ENCODE assay signal across 26 cellular contexts in genomic region chr2:69166465-69166811, GRCh38.
"Had no signal": no experiment of that assay in that cellular context is flagged by ENCODE, and none has a peak within 500 bp of the region (broad histone marks: within the 10 kb centered on the region; RNA-seq: fewer than 3 reads in every experiment).

No MANE protein-coding gene starts in this region.

- H3K9me3 ChIP-seq: adrenal gland, breast epithelium, colonic mucosa, esophagus squamous epithelium, gastroesophageal sphincter had no signal

- H3K4me1 ChIP-seq: colonic mucosa had no signal

- ATAC-seq: activated CD4-positive, alpha-beta T cell treated with anti-CD3 and anti-CD28 coated beads for 36 hours; activated CD8-positive, alpha-beta memory T cell treated with anti-CD3 and anti-CD28 coated beads, Interleukin-2, amount 10 ng/mL, durations not matched to agents 7 days and 5 days; activated CD8-positive, alpha-beta T cell treated with anti-CD3 and anti-CD28 coated beads, Interleukin-2, amount 10 ng/mL, durations not matched to agents 7 days and 5 days; activated naive CD8-positive, alpha-beta T cell treated with anti-CD3 and anti-CD28 coated beads, Interleukin-2, amount 50 U/mL, for 24 hours; gastroesophageal sphincter had no signal

- H3K36me3 ChIP-seq: adrenal gland, breast epithelium, cardiac muscle cell, colonic mucosa, esophagus squamous epithelium had no signal

- DNase-seq: activated CD4-positive, alpha-beta memory T cell treated with anti-CD3 and anti-CD28 coated beads for 36 hours; activated CD4-positive, alpha-beta T cell treated with anti-CD3 and anti-CD28 coated beads for 36 hours; activated CD4-positive, alpha-beta T cell treated with anti-CD3 and anti-CD28 coated beads, Interleukin-2, amount 10 ng/mL, durations not matched to agents 24 days and 14 days; activated CD4-positive, CD25-positive, alpha-beta regulatory T cell; activated CD4-positive, CD25-positive, alpha-beta regulatory T cell treated with anti-CD3 and anti-CD28 coated beads, Interleukin-2, amount 50 U/mL, for 72 hours; activated CD8-positive, alpha-beta memory T cell treated with anti-CD3 and anti-CD28 coated beads, Interleukin-2, amount 10 ng/mL, durations not matched to agents 7 days and 5 days; activated CD8-positive, alpha-beta memory T cell treated with anti-CD3 and anti-CD28 coated beads, Interleukin-2, amount 50 U/mL, for 4 hours; activated CD8-positive, alpha-beta T cell treated with anti-CD3 and anti-CD28 coated beads, Interleukin-2, amount 10 ng/mL, durations not matched to agents 7 days and 5 days; activated effector memory CD4-positive, alpha-beta T cell treated with anti-CD3 and anti-CD28 coated beads, Interleukin-2, amount 50 U/mL, for 16 hours; activated naive CD4-positive, alpha-beta T cell treated with anti-CD3 and anti-CD28 coated beads for 36 hours; activated naive CD8-positive, alpha-beta T cell treated with anti-CD3 and anti-CD28 coated beads for 36 hours; activated naive CD8-positive, alpha-beta T cell treated with anti-CD3 and anti-CD28 coated beads, Interleukin-2, amount 50 U/mL, for 24 hours; activated T-cell treated with anti-CD3 and anti-CD28 coated beads, Interleukin-2, amount 50 U/mL, for 1 hour; activated T-cell treated with anti-CD3 and anti-CD28 coated beads, Interleukin-2, amount 50 U/mL, for 48 hours; adrenal gland; central memory CD4-positive, alpha-beta T cell; cerebellar nuclear complex; colonic mucosa; effector CD8-positive, alpha-beta T cell; esophagus squamous epithelium; foreskin melanocyte; T-helper 2 cell had no signal

- H3K4me3 ChIP-seq: adrenal gland, breast epithelium, cardiac muscle cell, colonic mucosa, esophagus squamous epithelium, gastroesophageal sphincter had no signal

- H3K27me3 ChIP-seq: adrenal gland, breast epithelium, cardiac muscle cell, colonic mucosa, esophagus squamous epithelium, gastroesophageal sphincter had no signal

- H3K27ac ChIP-seq: adrenal gland, breast epithelium, cardiac muscle cell, colonic mucosa, epithelial cell of prostate had no signal
